Comparison of ENCODE assay signal across 24 cellular contexts in the genomic region with DNA sequence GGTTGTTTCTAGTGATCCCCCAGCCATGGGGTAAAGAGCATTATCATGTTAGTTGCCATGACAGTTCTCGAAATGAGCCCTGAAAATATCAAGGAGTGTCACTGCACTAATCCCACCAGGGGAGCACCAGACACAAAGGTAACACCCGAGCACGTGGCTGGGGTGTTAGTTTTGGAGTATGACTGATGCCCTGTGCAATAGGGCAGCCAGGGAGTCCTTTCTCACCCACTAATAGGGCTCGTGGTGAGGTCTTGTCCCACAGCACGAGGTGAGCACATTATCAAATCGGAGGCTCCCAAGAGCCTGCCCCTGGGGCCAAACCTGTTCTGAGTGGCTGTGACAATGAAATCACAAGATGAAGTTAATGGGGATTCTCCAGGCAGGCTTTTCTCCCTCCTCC.
"Had no signal": no experiment of that assay in that cellular context is flagged by ENCODE, and none has a peak within 500 bp of the region (broad histone marks: within the 10 kb centered on the region; RNA-seq: fewer than 3 reads in every experiment).

No MANE protein-coding gene starts in this region.

- H3K27ac ChIP-seq: brain microvascular endothelial cell, colonic mucosa, epithelial cell of prostate, pancreas, WERI-Rb-1 had no signal

- H3K27ac Mint-ChIP-seq: activated CD8-positive, alpha-beta T cell treated with anti-CD3 and anti-CD28 coated beads, Interleukin-2, amount 10 ng/mL, durations not matched to agents 7 days and 5 days; activated naive CD8-positive, alpha-beta T cell treated with anti-CD3 and anti-CD28 coated beads, Interleukin-2, amount 50 U/mL, for 24 hours; activated T-helper 1 cell treated with anti-CD3 and anti-CD28 coated beads, Interleukin-12 subunit alpha, Interleukin-12 subunit beta, Interleukin-2, Interleukin-4 antibody, amounts not matched to agents 30 ng/mL and 10 ng/mL and 1 ng/mL, durations not matched to agents 14 hours and 24 hours and 36 hours; nephron progenitor cell; T-helper 2 cell treated with Interferon-gamma antibody and Interleukin-4, amounts not matched to agents 5 μg/mL and 100 μg/mL, for 36 hours had no signal

- H3K27me3 Mint-ChIP-seq: activated naive CD8-positive, alpha-beta T cell treated with anti-CD3 and anti-CD28 coated beads, Interleukin-2, amount 50 U/mL, for 24 hours; central memory CD8-positive, alpha-beta T cell had no signal

- ATAC-seq: activated CD8-positive, alpha-beta T cell treated with anti-CD3 and anti-CD28 coated beads, Interleukin-2, amount 10 ng/mL, durations not matched to agents 7 days and 5 days; activated naive CD8-positive, alpha-beta T cell treated with anti-CD3 and anti-CD28 coated beads, Interleukin-2, amount 50 U/mL, for 24 hours; pancreas; sciatic nerve; SK-N-SH treated with all-trans-retinoic acid at 6 μM for 48 hours; stimulated activated naive CD8-positive, alpha-beta T cell treated with anti-CD3 and anti-CD28 coated beads, Interleukin-15, Interleukin-2, amounts not matched to agents 100 U/mL and 50 U/mL, for 24 hours had no signal

- H3K4me3 Mint-ChIP-seq: activated CD8-positive, alpha-beta T cell treated with anti-CD3 and anti-CD28 coated beads, Interleukin-2, amount 10 ng/mL, durations not matched to agents 7 days and 5 days; activated naive CD8-positive, alpha-beta T cell treated with anti-CD3 and anti-CD28 coated beads, Interleukin-2, amount 50 U/mL, for 24 hours; activated T-helper 1 cell treated with anti-CD3 and anti-CD28 coated beads, Interleukin-12 subunit alpha, Interleukin-12 subunit beta, Interleukin-2, Interleukin-4 antibody, amounts not matched to agents 30 ng/mL and 10 ng/mL and 1 ng/mL, durations not matched to agents 14 hours and 24 hours and 36 hours; central memory CD8-positive, alpha-beta T cell; nephron progenitor cell; T-helper 2 cell treated with Interferon-gamma antibody and Interleukin-4, amounts not matched to agents 5 μg/mL and 100 μg/mL, for 36 hours had no signal

- H3K9me3 ChIP-seq: colonic mucosa, pancreas, tibial nerve had no signal

- H3K27me3 ChIP-seq: brain microvascular endothelial cell, colonic mucosa, pancreas, tibial nerve had no signal

- FAIRE-seq: pancreas, TTC549 had no signal

- H3K36me3 ChIP-seq: brain microvascular endothelial cell, colonic mucosa, pancreas, tibial nerve, WERI-Rb-1 had no signal

- DNase-seq: activated CD4-positive, alpha-beta T cell treated with anti-CD3 and anti-CD28 coated beads for 1 hour; activated CD4-positive, alpha-beta T cell treated with anti-CD3 and anti-CD28 coated beads, Interleukin-2, amount 50 U/mL, for 1 hour; activated CD8-positive, alpha-beta T cell treated with anti-CD3 and anti-CD28 coated beads, Interleukin-2, amount 10 ng/mL, durations not matched to agents 7 days and 5 days; activated gamma-delta T cell; activated naive CD4-positive, alpha-beta T cell treated with anti-CD3 and anti-CD28 coated beads, Interleukin-2, amount 50 U/mL, for 16 hours; activated naive CD8-positive, alpha-beta T cell treated with anti-CD3 and anti-CD28 coated beads, Interleukin-2, amount 50 U/mL, for 24 hours; brain microvascular endothelial cell; colonic mucosa; foreskin fibroblast; left ventricle myocardium superior; mesenchymal stem cell; nephron progenitor cell; pancreas; stimulated activated CD4-positive, alpha-beta T cell treated with anti-CD3 and anti-CD28 coated beads, Interleukin-4, amount 100 ng/mL, for 1 hour; stimulated activated naive CD8-positive, alpha-beta T cell treated with anti-CD3 and anti-CD28 coated beads, Interleukin-15, Interleukin-2, amounts not matched to agents 100 U/mL and 50 U/mL, for 24 hours; WERI-Rb-1 had no signal

- H3K4me1 Mint-ChIP-seq: central memory CD8-positive, alpha-beta T cell had no signal

- H3K9me3 Mint-ChIP-seq: activated naive CD8-positive, alpha-beta T cell treated with anti-CD3 and anti-CD28 coated beads, Interleukin-2, amount 50 U/mL, for 24 hours; activated T-helper 1 cell treated with anti-CD3 and anti-CD28 coated beads, Interleukin-12 subunit alpha, Interleukin-12 subunit beta, Interleukin-2, Interleukin-4 antibody, amounts not matched to agents 30 ng/mL and 10 ng/mL and 1 ng/mL, durations not matched to agents 14 hours and 24 hours and 36 hours; central memory CD8-positive, alpha-beta T cell; T-helper 2 cell treated with Interferon-gamma antibody and Interleukin-4, amounts not matched to agents 5 μg/mL and 100 μg/mL, for 36 hours had no signal

- H3K4me1 ChIP-seq: colonic mucosa, pancreas had no signal

- H3K4me3 ChIP-seq: colonic mucosa, pancreas, tibial nerve had no signal
